In the genomic region with DNA sequence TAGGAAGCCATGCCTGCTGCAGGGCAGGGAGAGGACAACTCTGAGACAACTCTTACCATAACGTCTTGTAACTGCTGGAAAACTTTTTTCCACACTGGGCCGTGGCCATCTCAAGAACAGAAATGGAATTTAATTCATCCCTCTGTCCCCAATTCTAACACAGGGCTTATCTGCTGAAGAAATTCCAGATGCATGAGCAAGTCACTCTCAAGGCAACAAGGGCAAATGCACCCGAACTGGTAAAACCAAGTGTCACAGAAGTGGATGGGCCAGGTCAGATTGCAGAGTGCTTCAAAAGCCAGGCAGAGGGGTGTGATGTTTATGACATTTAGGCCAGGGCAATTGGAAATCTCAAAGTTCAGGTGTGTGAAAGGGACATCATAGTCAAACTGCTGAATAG, we compare ENCODE assay signal across 20 cellular contexts. TPM values are rescaled to one million over a fixed set of nuclear protein-coding genes. Genes with fewer than 3 reads are reported as not detected.
DNase-seq lines count a peak whose midpoint lies in the region; TF ChIP-seq lines count a peak whose summit lies in the region.
"Had no signal": no experiment of that assay in that cellular context is flagged by ENCODE, and none has a peak within 500 bp of the region (broad histone marks: within the 10 kb centered on the region; RNA-seq: fewer than 3 reads in every experiment).

No MANE protein-coding gene starts in this region.

- H3K9me3 ChIP-seq in mesenchymal stem cell (ENCODE audit: control insufficient read depth, low read length), result no peaks in the 10 kb centered on the region

- H3K4me3 Mint-ChIP-seq in HFFc6 (no peak overlapping the region), nephron progenitor cell (no peak overlapping the region)
- H3K4me3 Mint-ChIP-seq: activated B cell treated with CpG ODN at 0.5 μM for 24 hours; activated CD8-positive, alpha-beta memory T cell treated with anti-CD3 and anti-CD28 coated beads, Interleukin-2, amount 10 ng/mL, durations not matched to agents 7 days and 5 days; natural killer cell treated with Interleukin-12 subunit alpha and Interleukin-12 subunit beta and Interleukin-15 and Interleukin-18, amount 100 ng/mL, for 72 hours had no signal

- TF ChIP-seq CTCF in HFFc6 (IDR thresholded peaks at IDR 0.05) (no peak), cardiac fibroblast (IDR thresholded peaks at IDR 0.05; ENCODE audit: low read depth, low read length) (no peak), nephron progenitor cell (IDR thresholded peaks at IDR 0.05) (no peak)

- peak overlapping the region; percentile 72 for H3K27ac Mint-ChIP-seq in HFFc6
- no peak overlapping the region for H3K27ac Mint-ChIP-seq in nephron progenitor cell
- H3K27ac Mint-ChIP-seq: activated B cell treated with CpG ODN at 0.5 μM for 24 hours; activated CD8-positive, alpha-beta memory T cell treated with anti-CD3 and anti-CD28 coated beads, Interleukin-2, amount 10 ng/mL, durations not matched to agents 7 days and 5 days had no signal

- no peak overlapping the region for H2BK12ac ChIP-seq in mesenchymal stem cell (ENCODE audit: low read length in 2 of 2)

- H4K91ac ChIP-seq in mesenchymal stem cell (ENCODE audit: low read length), result no peak overlapping the region

- no peak overlapping the region for H3K23ac ChIP-seq in mesenchymal stem cell (ENCODE audit: low read length in 2 of 2)

- H3K36me3 Mint-ChIP-seq in HFFc6 (ENCODE audit: low read depth), result peaks cover 12% of the 10 kb centered on the region
- peaks cover 34% of the 10 kb centered on the region for H3K36me3 Mint-ChIP-seq in nephron progenitor cell (ENCODE audit: low read depth)
- H3K36me3 Mint-ChIP-seq: natural killer cell treated with Interleukin-12 subunit alpha and Interleukin-12 subunit beta and Interleukin-15 and Interleukin-18, amount 100 ng/mL, for 72 hours had no signal

- peaks cover 62 to 68% of the 10 kb centered on the region in 2 experiments for H3K36me3 ChIP-seq in mesenchymal stem cell (ENCODE audit: control insufficient read depth in 1 of 2, insufficient read depth in 2 of 2, low read depth in 1 of 2, low read length in 2 of 2)

- no peaks in the 10 kb centered on the region for H3K27me3 ChIP-seq in mesenchymal stem cell (ENCODE audit: control insufficient read depth in 1 of 2, insufficient read depth in 1 of 2, low read length in 2 of 2)

- no peak overlapping the region for H3K27ac ChIP-seq in mesenchymal stem cell (ENCODE audit: low read length, poor library complexity, severe bottlenecking)
- H3K27ac ChIP-seq: skin epidermis had no signal

- H3K79me1 ChIP-seq in mesenchymal stem cell (replicated peaks; ENCODE audit: low read length, poor library complexity, severe bottlenecking), result peaks cover 8% of the 10 kb centered on the region

- H3K4me2 ChIP-seq in mesenchymal stem cell (ENCODE audit: low read length, poor library complexity, severe bottlenecking), result no peak overlapping the region

- H3K27me3 Mint-ChIP-seq in HFFc6 (ENCODE audit: insufficient read depth) (no peaks in the 10 kb centered on the region), nephron progenitor cell (ENCODE audit: low read depth, poor library complexity) (no peaks in the 10 kb centered on the region)
- H3K27me3 Mint-ChIP-seq: activated B cell treated with CpG ODN at 0.5 μM for 24 hours; activated CD8-positive, alpha-beta memory T cell treated with anti-CD3 and anti-CD28 coated beads, Interleukin-2, amount 10 ng/mL, durations not matched to agents 7 days and 5 days; natural killer cell treated with Interleukin-12 subunit alpha and Interleukin-12 subunit beta and Interleukin-15 and Interleukin-18, amount 100 ng/mL, for 72 hours had no signal

- no peak overlapping the region for H2BK15ac ChIP-seq in mesenchymal stem cell (ENCODE audit: low read depth, poor library complexity, severe bottlenecking)

- H3K4me1 Mint-ChIP-seq in HFFc6 (ENCODE audit: low read depth) (peaks cover 37% of the 10 kb centered on the region), nephron progenitor cell (peaks cover 5% of the 10 kb centered on the region)

- DNase-seq in AG20443 (ENCODE audit: low spot score), result peak; percentile 72
- peak; percentile 28 for DNase-seq in HFFc6
- DNase-seq in cardiac fibroblast (ENCODE audit: low read depth in 2 of 2), result peak; percentile 25 to 60
- peak; percentile 36 for DNase-seq in mesenchymal stem cell
- DNase-seq in nephron progenitor cell, result no peak
- DNase-seq in DMS53 treated with DMSO at 0.1 percent for 48 hours (lab: John Stamatoyannopoulos, UW; ENCODE audit: unreplicated experiment), result no peak
- DNase-seq in activated CD8-positive, alpha-beta memory T cell treated with anti-CD3 and anti-CD28 coated beads for 24 hours, result no peak
- no peak for DNase-seq in NCI-H2171 treated with DMSO at 0.1 percent for 48 hours (lab: John Stamatoyannopoulos, UW)
- DNase-seq: activated B cell treated with CpG ODN at 0.5 μM for 24 hours; activated CD8-positive, alpha-beta memory T cell treated with anti-CD3 and anti-CD28 coated beads, Interleukin-2, amount 10 ng/mL, durations not matched to agents 7 days and 5 days; AML-193; aorta; GDM1; HCEC 1CT; OCI-M1; stimulated activated CD4-positive, alpha-beta T cell treated with anti-CD3 and anti-CD28 coated beads, Interleukin-4, amount 100 ng/mL, for 24 hours had no signal

- H2AFZ ChIP-seq in mesenchymal stem cell (ENCODE audit: low read depth, low read length), result no peak overlapping the region

- H2BK5ac ChIP-seq in mesenchymal stem cell (ENCODE audit: low read depth, low read length, poor library complexity, severe bottlenecking), result no peak overlapping the region

- no peaks in the 10 kb centered on the region for H3K9me3 Mint-ChIP-seq in HFFc6
- no peaks in the 10 kb centered on the region for H3K9me3 Mint-ChIP-seq in nephron progenitor cell
- H3K9me3 Mint-ChIP-seq: activated B cell treated with CpG ODN at 0.5 μM for 24 hours; natural killer cell treated with Interleukin-12 subunit alpha and Interleukin-12 subunit beta and Interleukin-15 and Interleukin-18, amount 100 ng/mL, for 72 hours had no signal

- no peak overlapping the region for H3K18ac ChIP-seq in mesenchymal stem cell (ENCODE audit: low read depth in 1 of 2, low read length in 2 of 2)

- H3K4me1 ChIP-seq in mesenchymal stem cell (ENCODE audit: control insufficient read depth, insufficient read depth, low read depth, low read length), result peaks cover 11% of the 10 kb centered on the region

- no peak overlapping the region for H3K4ac ChIP-seq in mesenchymal stem cell (ENCODE audit: low read depth in 1 of 2, low read length in 2 of 2)

- no peak overlapping the region for H3K4me3 ChIP-seq in cardiac fibroblast (replicated peaks in 1 of 2; ENCODE audit: low read depth in 2 of 2, low read length in 2 of 2)
- no peak overlapping the region for H3K4me3 ChIP-seq in mesenchymal stem cell (ENCODE audit: insufficient read depth in 1 of 2, low read depth in 1 of 2, low read length in 2 of 2)
- H3K4me3 ChIP-seq: GM12878, skin epidermis had no signal

- H4K8ac ChIP-seq in mesenchymal stem cell (ENCODE audit: low read length), result no peak overlapping the region

- no peak overlapping the region for H2BK120ac ChIP-seq in mesenchymal stem cell (ENCODE audit: low read depth, low read length)

- H3K14ac ChIP-seq in mesenchymal stem cell (ENCODE audit: low read length in 2 of 2), result no peak overlapping the region

- no peak overlapping the region for H3K9ac ChIP-seq in mesenchymal stem cell (ENCODE audit: low read length)

- no peak overlapping the region for H2AK5ac ChIP-seq in mesenchymal stem cell (ENCODE audit: low read length, severe bottlenecking)

- WGBS in mesenchymal stem cell, result 21% methylated on average over 3 of the region's 3 CpGs

RNA-seq across cellular contexts. Expression of a gene that starts 7.4 kb away (rescaled TPM):
- 100 to 1,000 TPM; 117 to 145 (median 123) TPM for total RNA-seq in HFFc6 (2021; fragmentation: NEBNext Ultra II Directional; extraction: Animal tissue kit (Norgen Biotek cat#: 25700))
- polyA plus RNA-seq in mesenchymal stem cell (2013, experiment 1 of 2), result 60.0 TPM
- polyA plus RNA-seq in mesenchymal stem cell (2013, experiment 2 of 2), result 61.3 TPM

RNA-seq across cellular contexts. Expression of a gene that starts 21.3 kb away (rescaled TPM):
- 10 to 100 TPM; 32.3 to 38.7 (median 35.4) TPM for total RNA-seq in HFFc6 (2021; fragmentation: NEBNext Ultra II Directional; extraction: Animal tissue kit (Norgen Biotek cat#: 25700))
- 21.2 TPM for polyA plus RNA-seq in mesenchymal stem cell (2013, experiment 1 of 2)
- 19.9 TPM for polyA plus RNA-seq in mesenchymal stem cell (2013, experiment 2 of 2)

RNA-seq across cellular contexts. Expression of a gene that starts 43.2 kb away (rescaled TPM):
- under 1 TPM; 0.29 to 0.76 (median 0.55) TPM for total RNA-seq in HFFc6 (2021; fragmentation: NEBNext Ultra II Directional; extraction: Animal tissue kit (Norgen Biotek cat#: 25700))
- polyA plus RNA-seq in mesenchymal stem cell (2013, experiment 1 of 2), result 0.43 TPM
- polyA plus RNA-seq in mesenchymal stem cell (2013, experiment 2 of 2), result 0.41 TPM
- total RNA-seq: LHCN-M2 had no signal

Comparison
In these comparisons a context has a peak if more than half of its experiments do, and no peak if none do; other contexts are left out.
1. DNase-seq: peak in AG20443 (single experiment), HFFc6 (single experiment), cardiac fibroblast (2 of 2) and mesenchymal stem cell (single experiment); none in nephron progenitor cell (single experiment), DMS53 treated with DMSO at 0.1 percent for 48 hours (single experiment), activated CD8-positive, alpha-beta memory T cell treated with anti-CD3 and anti-CD28 coated beads for 24 hours (single experiment) and NCI-H2171 treated with DMSO at 0.1 percent for 48 hours (single experiment).